ENCODE assay signal across 12 cellular contexts in the genomic region with DNA sequence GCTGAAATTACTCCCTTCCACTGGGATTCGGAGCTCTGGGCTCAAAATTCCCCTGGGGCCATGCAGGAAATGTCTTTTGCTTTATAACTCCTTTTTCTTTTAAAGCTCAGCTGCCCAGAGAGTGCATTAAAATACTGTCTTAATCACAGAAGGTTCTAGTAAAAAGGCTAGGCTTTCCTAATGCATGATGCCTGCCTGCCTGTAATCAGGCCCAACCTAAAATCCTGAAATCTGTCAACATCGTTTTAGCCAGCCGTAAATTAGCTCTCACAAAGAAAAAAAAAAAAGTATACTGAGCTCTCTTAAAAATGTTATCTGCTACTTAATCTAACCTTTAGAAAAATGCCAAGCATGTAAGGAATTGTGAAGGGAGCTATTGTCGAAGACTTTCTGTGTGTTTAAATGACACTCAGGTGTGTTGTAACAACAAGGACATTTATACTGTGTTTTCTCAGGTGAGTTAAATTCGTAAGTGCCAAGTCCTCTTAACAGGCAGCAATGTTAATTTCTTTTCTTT. TPM values are rescaled to one million over a fixed set of nuclear protein-coding genes. Genes with fewer than 3 reads are reported as not detected.
DNase-seq lines count a peak whose midpoint lies in the region; TF ChIP-seq lines count a peak whose summit lies in the region.
"Had no signal": no experiment of that assay in that cellular context is flagged by ENCODE, and none has a peak within 500 bp of the region (broad histone marks: within the 10 kb centered on the region; RNA-seq: fewer than 3 reads in every experiment).

No MANE protein-coding gene starts in this region.

- no peak for TF ChIP-seq EP300 in esophagus muscularis mucosa (IDR thresholded peaks at IDR 0.05)

- H3K36me3 ChIP-seq in esophagus muscularis mucosa (no peaks in the 10 kb centered on the region), parathyroid adenoma (ENCODE audit: control insufficient read depth, insufficient read depth, low read length) (no peaks in the 10 kb centered on the region)

- H3K4me2 ChIP-seq in parathyroid adenoma (ENCODE audit: low read length), result peak overlapping the region; percentile 11

- no peaks in the 10 kb centered on the region for H3K79me2 ChIP-seq in parathyroid adenoma

- H3K27me3 ChIP-seq in esophagus muscularis mucosa (no peaks in the 10 kb centered on the region), parathyroid adenoma (ENCODE audit: control insufficient read depth, insufficient read depth, low read length) (no peaks in the 10 kb centered on the region)

- WGBS in esophagus muscularis mucosa, result 22% methylated on average over 5 of the region's 5 CpGs

- DNase-seq in AG10803 (ENCODE audit: low read depth) (peak; percentile 65), LHCN-M2 (ENCODE audit: low read depth) (peak; percentile 12), esophagus muscularis mucosa (ENCODE audit: extremely low spot score) (no peak), Ammon's horn (ENCODE audit: low spot score) (no peak), NOMO-1 treated with dmso at 0.1 percent for 144 hours (lab: John Stamatoyannopoulos, UW; ENCODE audit: unreplicated experiment) (no peak), pons (ENCODE audit: low spot score) (no peak)
- DNase-seq in activated CD4-positive, alpha-beta T cell treated with anti-CD3 and anti-CD28 coated beads for 1 hour, result no peak
- DNase-seq: CD4-positive, alpha-beta T cell; NCI-H526; stimulated activated CD4-positive, alpha-beta T cell treated with anti-CD3 and anti-CD28 coated beads, Interleukin-4, amount 100 ng/mL, for 4 hours had no signal

- H3K4me3 ChIP-seq in AG10803 (ENCODE audit: low read length) (peak overlapping the region; percentile 26), esophagus muscularis mucosa (peak overlapping the region in 3 of 4 donors; percentile 7 to 15 (median 10)), parathyroid adenoma (ENCODE audit: low read depth, low read length) (no peak overlapping the region)

- H3K27ac ChIP-seq in esophagus muscularis mucosa (replicated peaks in 1 of 4) (peak overlapping the region; percentile 72 to 83 (median 80)), parathyroid adenoma (no peak overlapping the region)

- no peak overlapping the region for H2AFZ ChIP-seq in parathyroid adenoma

- H3K9me3 ChIP-seq in esophagus muscularis mucosa (no peaks in the 10 kb centered on the region), parathyroid adenoma (ENCODE audit: control insufficient read depth, low read length) (no peaks in the 10 kb centered on the region)

- H3K9ac ChIP-seq in parathyroid adenoma, result no peak overlapping the region

- intact Hi-C loops in esophagus muscularis mucosa (cut with DNase I), result no loop called here

- no peak for TF ChIP-seq CTCF in AG10803 (conservative IDR thresholded peaks at IDR 0.05; ENCODE audit: low read length)
- no peak for TF ChIP-seq CTCF in esophagus muscularis mucosa (IDR thresholded peaks at IDR 0.05)
- no peak for TF ChIP-seq CTCF in parathyroid adenoma (IDR thresholded peaks at IDR 0.05)

- H3K4me1 ChIP-seq in esophagus muscularis mucosa (peaks cover 58 to 100% (median 97%) of the 10 kb centered on the region in 4 donors), parathyroid adenoma (no peaks in the 10 kb centered on the region)

- no peak for TF ChIP-seq POLR2A in esophagus muscularis mucosa (IDR thresholded peaks at IDR 0.05; ENCODE audit: low read depth)

RNA-seq across cellular contexts. Expression of gene RARB, which starts 26.4 kb away (rescaled TPM):
- total RNA-seq in LHCN-M2 (2014; rRNA removed) (0.29 TPM in 1 of 2 replicates, not detected in the other), esophagus muscularis mucosa (10 to 100 TPM; 29.2 to 51.9 (median 40.9) TPM)
- 0.12 TPM for polyA plus RNA-seq in LHCN-M2 (2012)
- total RNA-seq: CD4-positive, alpha-beta T cell; T-helper 2 cell treated with Interferon-gamma antibody and Interleukin-4, amounts not matched to agents 100 ng/mL and 5 ng/mL, for 36 hours had no signal

Comparison
In these comparisons a context has a peak if more than half of its experiments do, and no peak if none do; other contexts are left out.
1. DNase-seq: peak in AG10803 (single experiment) and LHCN-M2 (single experiment); none in esophagus muscularis mucosa (single experiment), activated CD4-positive, alpha-beta T cell treated with anti-CD3 and anti-CD28 coated beads for 1 hour (single experiment), Ammon's horn (single experiment), NOMO-1 treated with dmso at 0.1 percent for 144 hours (single experiment) and pons (single experiment).
2. RNA of gene RARB, which starts 26.4 kb away (total RNA-seq): 29.2 to 51.9 TPM in esophagus muscularis mucosa; 0.29 TPM in LHCN-M2; every median in the first group is over 10 times any median in the second.